In genomic region chr13:45189077-45189476, GRCh38 we compare ENCODE assay signal across 16 cellular contexts. TPM values are rescaled to one million over a fixed set of nuclear protein-coding genes. Genes with fewer than 3 reads are reported as not detected.
"Had no signal": no experiment of that assay in that cellular context is flagged by ENCODE, and none has a peak within 500 bp of the region (broad histone marks: within the 10 kb centered on the region; RNA-seq: fewer than 3 reads in every experiment).

No MANE protein-coding gene starts in this region.

RNA-seq across cellular contexts. Expression of gene KCTD4, which starts 11.8 kb away (rescaled TPM):
- total RNA-seq: left lung; liver; lower lobe of right lung; mesothelial cell of epicardium; mononuclear cell; naive thymus-derived CD4-positive, alpha-beta T cell; natural killer cell treated with Interleukin-12 subunit alpha and Interleukin-12 subunit beta and Interleukin-15 and Interleukin-18, amount 100 ng/mL, for 72 hours; omental fat pad; ovary; progenitor cell of endocrine pancreas; pulmonary artery endothelial cell; right lobe of liver; stomach; testis; upper lobe of left lung; vagina had no signal
- polyA plus RNA-seq: naive thymus-derived CD4-positive, alpha-beta T cell; ovary had no signal
